In genomic region chr3:197001972-197002700, GRCh38 we compare ENCODE assay signal across 8 cellular contexts. TPM values are rescaled to one million over a fixed set of nuclear protein-coding genes. Genes with fewer than 3 reads are reported as not detected.
DNase-seq lines count a peak whose midpoint lies in the region; ATAC-seq and TF ChIP-seq lines count a peak whose summit lies in the region.

No MANE protein-coding gene starts in this region.

- H3K23ac ChIP-seq in neuronal stem cell (ENCODE audit: low read depth, low read length, poor library complexity): peak overlapping the region; percentile 48

- no peaks in the 10 kb centered on the region for H3K79me2 ChIP-seq in SK-N-SH (ENCODE audit: insufficient read depth)

- H2AK5ac ChIP-seq in neuronal stem cell (ENCODE audit: low read depth, low read length): peak overlapping the region; percentile 95

- H3K9me2 ChIP-seq in SK-N-SH: no peaks in the 10 kb centered on the region

- H3K4ac ChIP-seq in neuronal stem cell (ENCODE audit: low read length): no peak overlapping the region

- H3K27me3 ChIP-seq in SK-N-SH (ENCODE audit: insufficient read depth) (no peaks in the 10 kb centered on the region), esophagus (ENCODE audit: control insufficient read depth in 1 of 2, insufficient read depth in 2 of 2, low read length in 2 of 2) (no peaks in the 10 kb centered on the region), neuronal stem cell (ENCODE audit: control insufficient read depth in 3 of 3, insufficient read depth in 3 of 3, low read depth in 1 of 3, low read length in 3 of 3) (peaks cover 0 to 5% (median 5%) of the 10 kb centered on the region in 3 experiments)

- H3K4me2 ChIP-seq in SK-N-SH (no peak overlapping the region), neuronal stem cell (ENCODE audit: insufficient read depth, low read length, poor library complexity, severe bottlenecking) (peak overlapping the region; percentile 65)

- H2BK120ac ChIP-seq in neuronal stem cell (ENCODE audit: low read depth, low read length): peak overlapping the region; percentile 93

- no peaks in the 10 kb centered on the region for H3K36me3 ChIP-seq in SK-N-SH (replicated peaks in 1 of 2; ENCODE audit: control insufficient read depth in 1 of 2, insufficient read depth in 2 of 2, low read length in 1 of 2)
- H3K36me3 ChIP-seq in esophagus (ENCODE audit: control insufficient read depth in 2 of 2, insufficient read depth in 2 of 2, low read length in 1 of 2): no peaks in the 10 kb centered on the region
- peaks cover 0 to 1% of the 10 kb centered on the region in 2 donors for H3K36me3 ChIP-seq in neuronal stem cell (replicated peaks in 1 of 2; ENCODE audit: control insufficient read depth in 2 of 2, insufficient read depth in 2 of 2, low read length in 2 of 2)

- H2BK15ac ChIP-seq in neuronal stem cell (ENCODE audit: low read length): peak overlapping the region; percentile 80

- CTCF ChIA-PET in SK-N-SH (lab: Yijun Ruan, JAX): interaction anchor here (0.7 to 11.7 kb wide), 18 partner anchors 9 to 224 kb away, joined by 3 to 94 read pairs (median 4); partner anchors contain the start of gene MELTF

- no peaks in the 10 kb centered on the region for H4K20me1 ChIP-seq in SK-N-SH (ENCODE audit: insufficient read depth)

- H2BK5ac ChIP-seq in neuronal stem cell (ENCODE audit: low read length): peak overlapping the region; percentile 46

- TF ChIP-seq RAD21 in SK-N-SH (IDR thresholded peaks at IDR 0.05; ENCODE audit: low read length): no peak

- no peak overlapping the region for H3K14ac ChIP-seq in neuronal stem cell (ENCODE audit: low read length)

- DNase-seq in AG10803 (ENCODE audit: low read depth) (no peak), SK-N-SH (no peak), neuronal stem cell (ENCODE audit: low spot score) (no peak), NCI-H1092 (lab: John Stamatoyannopoulos, UW) (no peak), NCI-H446 (lab: John Stamatoyannopoulos, UW) (no peak)
- no peak for DNase-seq in stimulated activated CD4-positive, alpha-beta T cell treated with anti-CD3 and anti-CD28 coated beads, Interleukin-4, amount 100 ng/mL, for 1 hour

- H4K8ac ChIP-seq in neuronal stem cell (ENCODE audit: low read depth, low read length): peak overlapping the region; percentile 84

- peak overlapping the region; percentile 39 for H3K4me3 ChIP-seq in AG10803 (ENCODE audit: low read length)
- peak overlapping the region in 1 of 2 experiments; percentile 52; a peak in 1 of 4 replicates for H3K4me3 ChIP-seq in SK-N-SH (ENCODE audit: low read depth in 2 of 2, low read length in 1 of 2)
- H3K4me3 ChIP-seq in esophagus (ENCODE audit: low read depth in 1 of 2, low read length in 2 of 2): peak overlapping the region; percentile 60
- peak overlapping the region in 1 of 2 donors; percentile 49 for H3K4me3 ChIP-seq in neuronal stem cell (ENCODE audit: low read length in 2 of 2)

- H4K91ac ChIP-seq in neuronal stem cell (ENCODE audit: low read depth, low read length, poor library complexity): no peak overlapping the region

- H3K9ac ChIP-seq in SK-N-SH (no peak overlapping the region), neuronal stem cell (ENCODE audit: low read depth, low read length, poor library complexity) (peak overlapping the region; percentile 63)

- no peak for TF ChIP-seq EP300 in SK-N-SH (IDR thresholded peaks at IDR 0.05; ENCODE audit: borderline replicate concordance in 1 of 2, low read depth in 1 of 2, low read length in 1 of 2)

- 92% methylated on average over 28 of the region's 55 CpGs for WGBS in SK-N-SH (ENCODE audit: low lambda C conversion rate)
- 15 to 35% methylated on average over 47 to 55 of the region's 55 CpGs for WGBS in esophagus, 2 donors
- no CpG with 5 or more reads among the region's 55 CpGs for WGBS in neuronal stem cell (ENCODE audit: extremely low coverage in 2 of 2, insufficient read length in 2 of 2, insufficient replicate concordance in 1 of 2), 2 donors

- ATAC-seq in GM21529 (IDR thresholded peaks at IDR 0.05; ENCODE audit: unreplicated experiment): peak; percentile 3

- peak overlapping the region; percentile 96 for H3K18ac ChIP-seq in neuronal stem cell (ENCODE audit: low read length)

- POLR2A ChIA-PET in SK-N-SH (lab: Yijun Ruan, JAX): no interaction called here

- H3K79me1 ChIP-seq in neuronal stem cell (ENCODE audit: low read depth, low read length): no peaks in the 10 kb centered on the region

- no peaks in the 10 kb centered on the region for H3K9me3 ChIP-seq in SK-N-SH
- peaks cover 0 to 3% of the 10 kb centered on the region in 2 donors for H3K9me3 ChIP-seq in esophagus (ENCODE audit: control insufficient read depth in 2 of 2, insufficient read depth in 1 of 2, low read depth in 1 of 2, low read length in 1 of 2)
- peaks cover 0 to 15% of the 10 kb centered on the region in 2 donors for H3K9me3 ChIP-seq in neuronal stem cell (replicated peaks in 1 of 2; ENCODE audit: control insufficient read depth in 2 of 2, insufficient read depth in 1 of 2, low read depth in 1 of 2, low read length in 2 of 2)

- TF ChIP-seq CTCF in AG10803 (conservative IDR thresholded peaks at IDR 0.05; ENCODE audit: low read length): no peak
- TF ChIP-seq CTCF in SK-N-SH (IDR thresholded peaks at IDR 0.05): no peak

- peak overlapping the region; percentile 41; the same call in 1 of the 2 replicates for H2AFZ ChIP-seq in SK-N-SH (ENCODE audit: low read depth)
- H2AFZ ChIP-seq in neuronal stem cell (ENCODE audit: low read length): peak overlapping the region; percentile 82

- H3F3A ChIP-seq in SK-N-SH (replicated peaks; ENCODE audit: insufficient read depth): no peaks in the 10 kb centered on the region

- H3K27ac ChIP-seq in SK-N-SH (ENCODE audit: low read depth in 2 of 2, low read length in 1 of 2): no peak overlapping the region; a peak in 1 of 4 replicates
- peak overlapping the region; percentile 88 for H3K27ac ChIP-seq in esophagus (ENCODE audit: low read depth in 2 of 2, low read length in 1 of 2)
- H3K27ac ChIP-seq in neuronal stem cell (replicated peaks; ENCODE audit: low read length): no peak overlapping the region

- H3K4me1 ChIP-seq in SK-N-SH (ENCODE audit: control insufficient read depth in 1 of 2, insufficient read depth in 2 of 2, low read depth in 1 of 2, low read length in 1 of 2): peaks cover 0 to 9% of the 10 kb centered on the region in 2 experiments; a peak in 1 of 4 replicates
- peaks cover 0 to 8% of the 10 kb centered on the region in 2 donors for H3K4me1 ChIP-seq in esophagus (ENCODE audit: control insufficient read depth in 2 of 2, insufficient read depth in 2 of 2, low read length in 1 of 2)
- peaks cover 0 to 5% of the 10 kb centered on the region in 2 donors for H3K4me1 ChIP-seq in neuronal stem cell (ENCODE audit: control insufficient read depth in 2 of 2, insufficient read depth in 1 of 2, low read depth in 1 of 2, low read length in 2 of 2)

- H2BK12ac ChIP-seq in neuronal stem cell (ENCODE audit: low read length): no peak overlapping the region

TF ChIP-seq in SK-N-SH, 30 proteins besides CTCF, POLR2A, EP300 and RAD21:
- TF ChIP-seq ELF1 (IDR thresholded peaks at IDR 0.05) (no peak), MAX (IDR thresholded peaks at IDR 0.05; ENCODE audit: low read depth) (no peak), GATA2 (CRISPR knock-in tag; IDR thresholded peaks at IDR 0.05) (no peak)
TF ChIP-seq in SK-N-SH: peak in this region for 0.

RNA-seq across cellular contexts. Expression of gene MELTF, which starts 27.5 kb away (rescaled TPM):
- polyA plus RNA-seq in SK-N-SH (2012; rRNA removed) (27.2 and 32.4 TPM in 2 replicates), esophagus (1 to 10 TPM; 1.9 to 3.0 TPM)
- 20.5 and 26.3 TPM in 2 replicates for polyA plus RNA-seq in SK-N-SH (2012; cell fraction: cytosol; rRNA removed)
- 62.4 and 65.4 TPM in 2 replicates for polyA plus RNA-seq in SK-N-SH (2012; cell fraction: nucleus; rRNA removed)
- 4.6 TPM for polyA plus RNA-seq in neuronal stem cell (2013, experiment 1 of 2)
- polyA plus RNA-seq in neuronal stem cell (2013, experiment 2 of 2): 5.0 TPM

RNA-seq across cellular contexts. Expression of gene PIGZ, which starts 33.5 kb away (rescaled TPM):
- polyA plus RNA-seq in SK-N-SH (2012; rRNA removed) (4.1 and 5.0 TPM in 2 replicates), esophagus (1 to 10 TPM; 2.2 to 3.6 TPM)
- 2.6 and 3.5 TPM in 2 replicates for polyA plus RNA-seq in SK-N-SH (2012; cell fraction: cytosol; rRNA removed)
- 13.7 and 18.2 TPM in 2 replicates for polyA plus RNA-seq in SK-N-SH (2012; cell fraction: nucleus; rRNA removed)
- 2.0 TPM for polyA plus RNA-seq in neuronal stem cell (2013, experiment 1 of 2)
- polyA plus RNA-seq in neuronal stem cell (2013, experiment 2 of 2): 1.6 TPM

RNA-seq across cellular contexts. Expression of gene NCBP2, which starts 59.8 kb away (rescaled TPM):
- polyA plus RNA-seq in SK-N-SH (2012; rRNA removed): 112 and 128 TPM in 2 replicates
- polyA plus RNA-seq in SK-N-SH (2012; cell fraction: cytosol; rRNA removed): 149 and 204 TPM in 2 replicates
- polyA plus RNA-seq in SK-N-SH (2012; cell fraction: nucleus; rRNA removed): 54.0 and 73.7 TPM in 2 replicates
- polyA plus RNA-seq in esophagus: 10 to 100 TPM; 30.1 to 30.9 TPM
- 75.1 TPM for polyA plus RNA-seq in neuronal stem cell (2013, experiment 1 of 2)
- 77.2 TPM for polyA plus RNA-seq in neuronal stem cell (2013, experiment 2 of 2)

Comparison
In these comparisons a context has a peak if more than half of its experiments do, and no peak if none do; other contexts are left out.
1. H3K27ac ChIP-seq: peak in esophagus (2 of 2); none in SK-N-SH (0 of 2) and neuronal stem cell (single experiment).